ENCODE assay signal across 18 cellular contexts in the genomic region with DNA sequence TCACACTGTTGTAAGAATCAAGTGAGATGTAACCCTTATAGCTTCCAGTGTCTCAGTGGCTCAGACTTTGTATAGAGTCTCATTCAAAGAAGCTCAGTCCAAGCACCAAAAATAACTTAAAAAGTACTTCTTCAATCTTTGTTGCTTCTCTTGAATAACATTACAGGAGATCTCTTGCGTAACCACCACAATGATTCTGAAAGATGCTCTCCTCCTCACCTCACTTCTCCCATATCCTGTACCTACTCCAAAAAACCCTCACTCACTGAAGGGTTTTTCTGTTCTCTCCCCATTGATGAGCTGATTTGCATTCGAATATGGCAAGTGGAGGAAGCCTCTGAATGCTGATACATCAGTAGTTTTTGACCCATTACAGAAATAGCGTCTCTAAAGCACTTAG. TPM values are rescaled to one million over a fixed set of nuclear protein-coding genes. Genes with fewer than 3 reads are reported as not detected.
A peak's percentile ranks its signal among the peaks of the same experiment; 100 is the strongest.
DNase-seq lines count a peak whose midpoint lies in the region; ATAC-seq and TF ChIP-seq lines count a peak whose summit lies in the region.
"Had no signal": no experiment of that assay in that cellular context is flagged by ENCODE, and none has a peak within 500 bp of the region (broad histone marks: within the 10 kb centered on the region; RNA-seq: fewer than 3 reads in every experiment).

No MANE protein-coding gene starts in this region.

- no peak for TF ChIP-seq POLR2A in HCT116 (IDR thresholded peaks at IDR 0.05; ENCODE audit: borderline replicate concordance, extremely low read depth, insufficient read depth, insufficient read length)

- H3K4me3 ChIP-seq in HCT116 (replicated peaks in 1 of 2; ENCODE audit: low read depth in 1 of 2, low read length in 2 of 2) = no peak overlapping the region
- no peak overlapping the region for H3K4me3 ChIP-seq in fibroblast of villous mesenchyme (ENCODE audit: low read depth, low read length)
- H3K4me3 ChIP-seq: MG63, Peyer's patch had no signal

- ATAC-seq in HCT116 (no peak), SK-N-SH treated with all-trans-retinoic acid at 6 μM for 48 hours (no peak)
- ATAC-seq: Right ventricle myocardium inferior had no signal

- no peaks in the 10 kb centered on the region for H3K9me2 ChIP-seq in HCT116 (ENCODE audit: insufficient read depth)

- in situ Hi-C loops in GM13977 (cut with MboI; ENCODE audit: low pct_unique_long_range_greater_than_20kb, low sequenced_read_pairs, unreplicated experiment) = loop anchor here (25.0 kb wide), 1 partner anchor 367 kb away; the partner anchor contains the start of genes FOXL2 and FOXL2NB

- BruUV-seq in HCT116 (replicated peaks; lab: Mats Ljungman, UMichigan) = no TSS peak

- H3K27ac ChIP-seq in HCT116 (ENCODE audit: low read depth, low read length) = peak overlapping the region; percentile 97
- H3K27ac ChIP-seq: Peyer's patch had no signal

- intact Hi-C loops in HCT116 (cut with micrococcal nuclease) = no loop called here

- TF ChIP-seq RAD21 in HCT116 (IDR thresholded peaks at IDR 0.05; ENCODE audit: low read depth) = no peak

- CTCF ChIA-PET in HCT116 (lab: Charles Lee) = interaction anchor here (0.8 to 2.4 kb wide), 2 partner anchors 25 to 193 kb away, joined by 3 to 7 read pairs; no protein-coding TSS in a partner anchor

- TF ChIP-seq CTCF in HCT116 (IDR thresholded peaks at IDR 0.05 in 2 of 3, conservative IDR thresholded peaks at IDR 0.05 in 1 of 3; ENCODE audit: borderline replicate concordance in 1 of 3, insufficient read depth in 1 of 3, low read depth in 2 of 3, low read length in 2 of 3) (no peak), fibroblast of villous mesenchyme (IDR thresholded peaks at IDR 0.05; ENCODE audit: insufficient read depth, low read depth, low read length) (no peak), GM13977 (IDR thresholded peaks at IDR 0.05; ENCODE audit: extremely low read depth, insufficient read depth, missing control alignments) (no peak)

- no peaks in the 10 kb centered on the region for H4K20me1 ChIP-seq in HCT116 (ENCODE audit: insufficient read depth)

- H3K4me2 ChIP-seq in HCT116 (ENCODE audit: low read length) = peak overlapping the region; percentile 75; the same call in 1 of the 2 replicates

- DNase-seq in HCT116 (ENCODE audit: low read depth, low spot score) = no peak
- peak; percentile 44 for DNase-seq in MV-4-11 (lab: John Stamatoyannopoulos, UW)
- peak; percentile 42 for DNase-seq in amniotic epithelial cell (ENCODE audit: low read depth)
- DNase-seq in fibroblast of villous mesenchyme (ENCODE audit: low read depth) = peak; percentile 50
- no peak for DNase-seq in NCI-H526 treated with DMSO at 0.1 percent for 48 hours (lab: John Stamatoyannopoulos, UW)
- no peak for DNase-seq in GM13977 (ENCODE audit: low spot score)
- DNase-seq: Caco-2; CD4-positive, alpha-beta T cell; GOT3; Kasumi-1; MG63; NCI-H1417; NCI-H187; NCI-H345; NCI-H524 treated with DMSO at 0.1 percent for 48 hours; Peyer's patch had no signal

- peaks cover 82 to 96% of the 10 kb centered on the region in 2 experiments for H3K4me1 ChIP-seq in HCT116 (ENCODE audit: control insufficient read depth in 1 of 2, insufficient read depth in 2 of 2, low read length in 2 of 2)
- H3K4me1 ChIP-seq: Peyer's patch had no signal

- no peak overlapping the region for H2AFZ ChIP-seq in HCT116 (ENCODE audit: low read depth, low read length, poor library complexity, severe bottlenecking)

- H3K79me2 ChIP-seq in HCT116 (ENCODE audit: insufficient read depth, low read length) = no peaks in the 10 kb centered on the region; the same call in 1 of the 2 replicates

- H3K9me3 ChIP-seq in HCT116 (ENCODE audit: control insufficient read depth in 1 of 2, insufficient read depth in 1 of 2, low read depth in 1 of 2, low read length in 2 of 2) = no peaks in the 10 kb centered on the region
- H3K9me3 ChIP-seq: Caco-2, MG63, Peyer's patch had no signal

- H3K36me3 ChIP-seq in HCT116 (ENCODE audit: control insufficient read depth in 1 of 2, insufficient read depth in 2 of 2, low read length in 2 of 2) = no peaks in the 10 kb centered on the region
- H3K36me3 ChIP-seq: MG63, Peyer's patch had no signal

- RAD21 ChIA-PET in HCT116 (lab: Charles Lee; ENCODE audit: low non-redundant PET in 1 of 2, low total read pairs in 2 of 2, uncharacterized antibody in 2 of 2, unreplicated experiment in 2 of 2) = no interaction called here

- POLR2A ChIA-PET in HCT116 (lab: Charles Lee) = interaction anchor here (10.8 kb wide), 1 partner anchor 11 kb away, joined by 198 read pairs; no protein-coding TSS in a partner anchor

- peak overlapping the region; percentile 75 for H3K9ac ChIP-seq in HCT116 (ENCODE audit: low read length)

- no peaks in the 10 kb centered on the region for H3K27me3 ChIP-seq in HCT116 (ENCODE audit: insufficient read depth, low read length)
- H3K27me3 ChIP-seq: MG63, Peyer's patch had no signal

TF ChIP-seq in HCT116, 20 proteins besides CTCF, POLR2A, EP300 and RAD21 (continues in another document):
- TF ChIP-seq SIN3A (IDR thresholded peaks at IDR 0.05; ENCODE audit: low read depth) = no peak
- TF ChIP-seq CBX3 (IDR thresholded peaks at IDR 0.05; ENCODE audit: low read depth) = no peak
- no peak for TF ChIP-seq JUND (IDR thresholded peaks at IDR 0.05)
- no peak for TF ChIP-seq ZFX (IDR thresholded peaks at IDR 0.05)
- no peak for TF ChIP-seq FOSL1 (IDR thresholded peaks at IDR 0.05; ENCODE audit: low read depth)
- TF ChIP-seq SRF (IDR thresholded peaks at IDR 0.05; ENCODE audit: low read depth) = no peak
- no peak for TF ChIP-seq ZNF274 (IDR thresholded peaks at IDR 0.05; ENCODE audit: low read depth, low read length)
- TF ChIP-seq CEBPB (IDR thresholded peaks at IDR 0.05; ENCODE audit: low read depth) = no peak
- TF ChIP-seq POLR2AphosphoS5 (IDR thresholded peaks at IDR 0.05; ENCODE audit: low read depth, low read length) = no peak
- TF ChIP-seq, protein P1, sequence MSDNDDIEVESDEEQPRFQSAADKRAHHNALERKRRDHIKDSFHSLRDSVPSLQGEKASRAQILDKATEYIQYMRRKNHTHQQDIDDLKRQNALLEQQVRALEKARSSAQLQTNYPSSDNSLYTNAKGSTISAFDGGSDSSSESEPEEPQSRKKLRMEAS (IDR thresholded peaks at IDR 0.05) = no peak
- TF ChIP-seq ATF3 (IDR thresholded peaks at IDR 0.05) = no peak
- no peak for TF ChIP-seq TCF7L2 (IDR thresholded peaks at IDR 0.05; ENCODE audit: borderline replicate concordance, extremely low read depth, insufficient read depth, insufficient read length)
- TF ChIP-seq EGR1 (IDR thresholded peaks at IDR 0.05; ENCODE audit: low read depth) = no peak
- TF ChIP-seq ELF1 (IDR thresholded peaks at IDR 0.05; ENCODE audit: borderline replicate concordance, low read depth) = no peak

TF ChIP-seq in SK-N-SH treated with all-trans-retinoic acid at 6 μM for 48 hours, 23 proteins besides CTCF, POLR2A, EP300 and RAD21 (continues in another document):
- TF ChIP-seq ISL1 (CRISPR knock-in tag; IDR thresholded peaks at IDR 0.05) (no peak), RARB (CRISPR knock-in tag; IDR thresholded peaks at IDR 0.05) (no peak), ZNF565 (CRISPR knock-in tag; conservative IDR thresholded peaks at IDR 0.05; ENCODE audit: low read depth) (no peak), TOX (CRISPR knock-in tag; IDR thresholded peaks at IDR 0.05; ENCODE audit: borderline replicate concordance) (no peak), ZNF70 (CRISPR knock-in tag; IDR thresholded peaks at IDR 0.05) (no peak), PPARA (CRISPR knock-in tag; IDR thresholded peaks at IDR 0.05; ENCODE audit: borderline replicate concordance) (no peak), ZFP3 (CRISPR knock-in tag; IDR thresholded peaks at IDR 0.05) (no peak), ZNF8 (CRISPR knock-in tag; IDR thresholded peaks at IDR 0.05) (no peak), TSHZ2 (CRISPR knock-in tag; IDR thresholded peaks at IDR 0.05) (no peak), BACH2 (CRISPR knock-in tag; IDR thresholded peaks at IDR 0.05; ENCODE audit: borderline replicate concordance) (no peak), GLIS3 (CRISPR knock-in tag; IDR thresholded peaks at IDR 0.05) (no peak)
- TF ChIP-seq, protein P2, sequence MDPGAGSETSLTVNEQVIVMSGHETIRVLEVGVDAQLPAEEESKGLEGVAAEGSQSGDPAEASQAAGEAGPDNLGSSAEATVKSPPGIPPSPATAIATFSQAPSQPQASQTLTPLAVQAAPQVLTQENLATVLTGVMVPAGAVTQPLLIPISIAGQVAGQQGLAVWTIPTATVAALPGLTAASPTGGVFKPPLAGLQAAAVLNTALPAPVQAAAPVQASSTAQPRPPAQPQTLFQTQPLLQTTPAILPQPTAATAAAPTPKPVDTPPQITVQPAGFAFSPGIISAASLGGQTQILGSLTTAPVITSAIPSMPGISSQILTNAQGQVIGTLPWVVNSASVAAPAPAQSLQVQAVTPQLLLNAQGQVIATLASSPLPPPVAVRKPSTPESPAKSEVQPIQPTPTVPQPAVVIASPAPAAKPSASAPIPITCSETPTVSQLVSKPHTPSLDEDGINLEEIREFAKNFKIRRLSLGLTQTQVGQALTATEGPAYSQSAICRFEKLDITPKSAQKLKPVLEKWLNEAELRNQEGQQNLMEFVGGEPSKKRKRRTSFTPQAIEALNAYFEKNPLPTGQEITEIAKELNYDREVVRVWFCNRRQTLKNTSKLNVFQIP (CRISPR knock-in tag; IDR thresholded peaks at IDR 0.05; ENCODE audit: borderline replicate concordance, low read depth) = no peak

RNA-seq across cellular contexts. Expression of gene MRPS22, which starts 39.4 kb away (rescaled TPM):
- 95.1 TPM for total RNA-seq in HCT116 (2021; ENCODE audit: unreplicated experiment)
- 50.5 and 67.7 TPM in 2 replicates for polyA plus RNA-seq in HCT116 (2012)
- total RNA-seq in fibroblast of villous mesenchyme = 89.8 and 98.2 TPM in 2 replicates

Comparison
In these comparisons a context has a peak if more than half of its experiments do, and no peak if none do; other contexts are left out.
1. DNase-seq: peak in MV-4-11 (single experiment), amniotic epithelial cell (single experiment) and fibroblast of villous mesenchyme (single experiment); none in HCT116 (single experiment), NCI-H526 treated with DMSO at 0.1 percent for 48 hours (single experiment) and GM13977 (single experiment).